8 cellular contexts compared by ENCODE assay signal in genomic region chr2:231780909-231781797, GRCh38. TPM values are rescaled to one million over a fixed set of nuclear protein-coding genes. Genes with fewer than 3 reads are reported as not detected.
A peak's percentile ranks its signal among the peaks of the same experiment; 100 is the strongest.
DNase-seq lines count a peak whose midpoint lies in the region; ATAC-seq and TF ChIP-seq lines count a peak whose summit lies in the region.

Gene PDE6D (minus strand): TSS chr2:231781282. CDS start chr2:231781114, 168 bp downstream.

- ATAC-seq in GM18499 (IDR thresholded peaks at IDR 0.05; ENCODE audit: insufficient read depth, unreplicated experiment) (peak; percentile 82), HG02943 (IDR thresholded peaks at IDR 0.05; ENCODE audit: low read depth, unreplicated experiment) (peak; percentile 85), left ventricle myocardium superior (peak; percentile 95)

- no peaks in the 10 kb centered on the region for H3K36me3 ChIP-seq in prostate gland
- H3K36me3 ChIP-seq in urinary bladder (ENCODE audit: insufficient read depth) = no peaks in the 10 kb centered on the region

- DNase-seq in NCI-H187 treated with DMSO at 0.1 percent for 48 hours (lab: John Stamatoyannopoulos, UW) (peak; percentile 74), anterior cingulate cortex (lab: John Stamatoyannopoulos, UW) (peak; percentile 87 to 99 (median 97)), left ventricle myocardium superior (peak; percentile 98), prostate gland (ENCODE audit: low spot score) (peak; percentile 98)

- peak in 1 of 4 experiments; percentile 11 for TF ChIP-seq CTCF in prostate gland (IDR thresholded peaks at IDR 0.05)

- under 1% methylated on average over 50 of the region's 67 CpGs for WGBS in prostate gland
- WGBS in urinary bladder = under 1% methylated on average over 67 of the region's 67 CpGs

- H3K27me3 ChIP-seq in prostate gland (replicated peaks; ENCODE audit: insufficient read depth) = no peaks in the 10 kb centered on the region

- H3K4me1 ChIP-seq in prostate gland (replicated peaks) (no peaks in the 10 kb centered on the region), urinary bladder (ENCODE audit: insufficient read depth) (peaks cover 5% of the 10 kb centered on the region)

- peak; percentile 98 for TF ChIP-seq POLR2A in prostate gland (IDR thresholded peaks at IDR 0.05)

- peak within 1 kb of the TSS; percentile 72 to 91 for H3K27ac ChIP-seq in prostate gland
- peak within 1 kb of the TSS; percentile 62 for H3K27ac ChIP-seq in urinary bladder (ENCODE audit: low read depth)

- H3K4me3 ChIP-seq in prostate gland (peak within 1 kb of the TSS; percentile 74 to 96), urinary bladder (ENCODE audit: low read depth, low read length) (peak within 1 kb of the TSS; percentile 88)

- H3K9me3 ChIP-seq in prostate gland = no peaks in the 10 kb centered on the region

- intact Hi-C loops in T-helper 2 cell treated with Interferon-gamma antibody and Interleukin-4, amounts not matched to agents 100 ng/mL and 5 ng/mL, for 36 hours (cut with micrococcal nuclease) = loop anchor here (1.0 to 5.0 kb wide), 8 partner anchors 75 to 725 kb away; partner anchors contain the start of genes DIS3L2, NCL and PSMD1
- intact Hi-C loops in left ventricle myocardium superior (cut with micrococcal nuclease) = no loop called here
- intact Hi-C loops in prostate gland (cut with DNase I) = loop anchor here (10.0 kb wide), 1 partner anchor 184 kb away; the partner anchor contains the start of gene DIS3L2

RNA-seq across cellular contexts. Expression of gene PDE6D, which starts in this region (rescaled TPM):
- total RNA-seq in T-helper 2 cell treated with Interferon-gamma antibody and Interleukin-4, amounts not matched to agents 100 ng/mL and 5 ng/mL, for 36 hours = 34.6 and 34.8 TPM in 2 replicates
- total RNA-seq in left ventricle myocardium superior = 16.1 TPM
- total RNA-seq in prostate gland = 10 to 100 TPM; 17.3 to 31.8 TPM
- total RNA-seq in urinary bladder = 27.0 TPM
- polyA plus RNA-seq in urinary bladder = 40.6 TPM

Comparison
In these comparisons a context has a peak if more than half of its experiments do, and no peak if none do; other contexts are left out.
1. Peak in every context shown above with its lines: DNase-seq, ATAC-seq, H3K4me3 ChIP-seq and H3K27ac ChIP-seq.